Comparison of ENCODE assay signal across 11 cellular contexts in genomic region chr10:24519950-24520349, GRCh38.
A peak's percentile ranks its signal among the peaks of the same experiment; 100 is the strongest.
DNase-seq lines count a peak whose midpoint lies in the region; ATAC-seq lines count a peak whose summit lies in the region.
"Had no signal": no experiment of that assay in that cellular context is flagged by ENCODE, and none has a peak within 500 bp of the region (broad histone marks: within the 10 kb centered on the region; RNA-seq: fewer than 3 reads in every experiment).

No MANE protein-coding gene starts in this region.

- H3K27ac Mint-ChIP-seq in activated CD4-positive, alpha-beta memory T cell treated with anti-CD3 and anti-CD28 coated beads for 36 hours = no peak overlapping the region
- no peak overlapping the region for H3K27ac Mint-ChIP-seq in effector memory CD8-positive, alpha-beta T cell
- no peak overlapping the region for H3K27ac Mint-ChIP-seq in stimulated activated naive CD8-positive, alpha-beta T cell treated with anti-CD3 and anti-CD28 coated beads, Interleukin-15, Interleukin-2, amounts not matched to agents 100 ng/mL and 50 ng/mL, for 24 hours

- DNase-seq in activated gamma-delta T cell treated with anti-CD3 and anti-CD28 coated beads, Interleukin-2, amount 50 U/mL, for 16 hours (ENCODE audit: low read depth) = peak; percentile 2
- DNase-seq in activated gamma-delta T cell (lab: John Stamatoyannopoulos, UW) = no peak
- peak; percentile 54 for DNase-seq in activated CD4-positive, alpha-beta memory T cell treated with anti-CD3 and anti-CD28 coated beads for 36 hours
- no peak for DNase-seq in effector memory CD8-positive, alpha-beta T cell
- no peak for DNase-seq in NCI-H2171 (lab: John Stamatoyannopoulos, UW)
- DNase-seq in left lobe of liver (ENCODE audit: low spot score) = no peak
- DNase-seq: activated gamma-delta T cell treated with Interleukin-2 at 50 U/mL for 16 hours, left cardiac atrium, NCI-H1436 treated with DMSO at 0.1 percent for 48 hours had no signal

- peaks cover 11% of the 10 kb centered on the region for H3K4me1 Mint-ChIP-seq in activated CD4-positive, alpha-beta memory T cell treated with anti-CD3 and anti-CD28 coated beads for 36 hours (ENCODE audit: low read depth)
- H3K4me1 Mint-ChIP-seq in effector memory CD8-positive, alpha-beta T cell (ENCODE audit: low read depth in 2 of 2) = peaks cover 9 to 11% of the 10 kb centered on the region in 2 donors
- H3K4me1 Mint-ChIP-seq in stimulated activated naive CD8-positive, alpha-beta T cell treated with anti-CD3 and anti-CD28 coated beads, Interleukin-15, Interleukin-2, amounts not matched to agents 100 ng/mL and 50 ng/mL, for 24 hours (ENCODE audit: low read depth) = peaks cover 13% of the 10 kb centered on the region

- ATAC-seq in effector memory CD8-positive, alpha-beta T cell (replicated peaks) = peak; percentile 31
- ATAC-seq in left lobe of liver (no peak), HG02571 (IDR thresholded peaks at IDR 0.05; ENCODE audit: unreplicated experiment) (no peak)

- POLR2A ChIA-PET in activated CD4-positive, alpha-beta memory T cell treated with anti-CD3 and anti-CD28 coated beads for 36 hours (lab: Charles Lee) = no interaction called here

- no peaks in the 10 kb centered on the region for H3K36me3 Mint-ChIP-seq in activated CD4-positive, alpha-beta memory T cell treated with anti-CD3 and anti-CD28 coated beads for 36 hours
- no peaks in the 10 kb centered on the region for H3K36me3 Mint-ChIP-seq in effector memory CD8-positive, alpha-beta T cell (ENCODE audit: insufficient read depth)
- H3K36me3 Mint-ChIP-seq in stimulated activated naive CD8-positive, alpha-beta T cell treated with anti-CD3 and anti-CD28 coated beads, Interleukin-15, Interleukin-2, amounts not matched to agents 100 ng/mL and 50 ng/mL, for 24 hours (ENCODE audit: low read depth) = no peaks in the 10 kb centered on the region

- intact Hi-C loops in activated CD4-positive, alpha-beta memory T cell treated with anti-CD3 and anti-CD28 coated beads for 36 hours (cut with micrococcal nuclease) = loop anchor here (1.0 to 10.0 kb wide), 3 partner anchors 158 to 526 kb away; partner anchors contain the start of gene KIAA1217

- CTCF ChIA-PET in activated CD4-positive, alpha-beta memory T cell treated with anti-CD3 and anti-CD28 coated beads for 36 hours (lab: Charles Lee) = interaction anchor here (0.6 to 4.4 kb wide), 16 partner anchors 10 to 560 kb away, joined by 3 to 45 read pairs (median 4); no protein-coding TSS in a partner anchor

- no peaks in the 10 kb centered on the region for H3K9me3 Mint-ChIP-seq in activated CD4-positive, alpha-beta memory T cell treated with anti-CD3 and anti-CD28 coated beads for 36 hours
- H3K9me3 Mint-ChIP-seq in effector memory CD8-positive, alpha-beta T cell = no peaks in the 10 kb centered on the region
- no peaks in the 10 kb centered on the region for H3K9me3 Mint-ChIP-seq in stimulated activated naive CD8-positive, alpha-beta T cell treated with anti-CD3 and anti-CD28 coated beads, Interleukin-15, Interleukin-2, amounts not matched to agents 100 ng/mL and 50 ng/mL, for 24 hours

- peak overlapping the region; percentile 31 for H3K4me3 Mint-ChIP-seq in activated CD4-positive, alpha-beta memory T cell treated with anti-CD3 and anti-CD28 coated beads for 36 hours
- peak overlapping the region; percentile 41 to 68 for H3K4me3 Mint-ChIP-seq in effector memory CD8-positive, alpha-beta T cell
- peak overlapping the region; percentile 60 for H3K4me3 Mint-ChIP-seq in stimulated activated naive CD8-positive, alpha-beta T cell treated with anti-CD3 and anti-CD28 coated beads, Interleukin-15, Interleukin-2, amounts not matched to agents 100 ng/mL and 50 ng/mL, for 24 hours

- peaks cover 7% of the 10 kb centered on the region for H3K27me3 Mint-ChIP-seq in activated CD4-positive, alpha-beta memory T cell treated with anti-CD3 and anti-CD28 coated beads for 36 hours
- H3K27me3 Mint-ChIP-seq in effector memory CD8-positive, alpha-beta T cell = peaks cover 17 to 46% of the 10 kb centered on the region in 2 donors
- peaks cover 10% of the 10 kb centered on the region for H3K27me3 Mint-ChIP-seq in stimulated activated naive CD8-positive, alpha-beta T cell treated with anti-CD3 and anti-CD28 coated beads, Interleukin-15, Interleukin-2, amounts not matched to agents 100 ng/mL and 50 ng/mL, for 24 hours

Comparison
In these comparisons a context has a peak if more than half of its experiments do, and no peak if none do; other contexts are left out.
1. DNase-seq: peak in activated gamma-delta T cell treated with anti-CD3 and anti-CD28 coated beads, Interleukin-2, amount 50 U/mL, for 16 hours (single experiment) and activated CD4-positive, alpha-beta memory T cell treated with anti-CD3 and anti-CD28 coated beads for 36 hours (single experiment); none in activated gamma-delta T cell (single experiment), effector memory CD8-positive, alpha-beta T cell (0 of 3), NCI-H2171 (single experiment) and left lobe of liver (single experiment).
2. Peak in every context shown above with its lines, with median percentiles within 50 percentile points of each other: H3K4me3 Mint-ChIP-seq.